In genomic region chr6:53426544-53427270, GRCh38 we compare ENCODE assay signal across 9 cellular contexts.
A peak's percentile ranks its signal among the peaks of the same experiment; 100 is the strongest.
DNase-seq lines count a peak whose midpoint lies in the region; ATAC-seq lines count a peak whose summit lies in the region.
"Had no signal": no experiment of that assay in that cellular context is flagged by ENCODE, and none has a peak within 500 bp of the region (broad histone marks: within the 10 kb centered on the region; RNA-seq: fewer than 3 reads in every experiment).

No MANE protein-coding gene starts in this region.

- intact Hi-C loops in CD4-positive, alpha-beta memory T cell (cut with micrococcal nuclease): no loop called here
- intact Hi-C loops in activated CD4-positive, alpha-beta T cell treated with anti-CD3 and anti-CD28 coated beads, Interleukin-2, amount 10 ng/mL, durations not matched to agents 24 days and 14 days (cut with micrococcal nuclease): loop anchor here (1.0 to 2.0 kb wide), 2 partner anchors 14 to 119 kb away; no protein-coding TSS in a partner anchor

- DNase-seq in CD4-positive, alpha-beta memory T cell: no peak
- DNase-seq in NCI-H748 (lab: John Stamatoyannopoulos, UW; ENCODE audit: unreplicated experiment): no peak
- DNase-seq in activated CD8-positive, alpha-beta memory T cell treated with anti-CD3 and anti-CD28 coated beads for 24 hours: no peak
- DNase-seq in activated CD4-positive, alpha-beta T cell treated with anti-CD3 and anti-CD28 coated beads, Interleukin-2, amount 10 ng/mL, durations not matched to agents 24 days and 14 days: no peak
- no peak for DNase-seq in MV-4-11 (lab: John Stamatoyannopoulos, UW)

- no peaks in the 10 kb centered on the region for H3K9me3 Mint-ChIP-seq in CD4-positive, alpha-beta memory T cell
- no peaks in the 10 kb centered on the region for H3K9me3 Mint-ChIP-seq in activated CD4-positive, alpha-beta T cell treated with anti-CD3 and anti-CD28 coated beads, Interleukin-2, amount 10 ng/mL, durations not matched to agents 24 days and 14 days

- peak overlapping the region in 7 of 8 donors; percentile 5 to 77 (median 40) for H3K4me3 Mint-ChIP-seq in CD4-positive, alpha-beta memory T cell
- H3K4me3 Mint-ChIP-seq in activated CD4-positive, alpha-beta T cell treated with anti-CD3 and anti-CD28 coated beads, Interleukin-2, amount 10 ng/mL, durations not matched to agents 24 days and 14 days: no peak overlapping the region

- ATAC-seq in GM18907 (IDR thresholded peaks at IDR 0.05; ENCODE audit: unreplicated experiment) (peak; percentile 93), HG02588 (IDR thresholded peaks at IDR 0.05; ENCODE audit: unreplicated experiment) (peak; percentile 84), HG03460 (IDR thresholded peaks at IDR 0.05; ENCODE audit: unreplicated experiment) (peak; percentile 91)

- peaks cover 0 to 2% of the 10 kb centered on the region in 2 donors for H3K27me3 Mint-ChIP-seq in CD4-positive, alpha-beta memory T cell
- H3K27me3 Mint-ChIP-seq in activated CD4-positive, alpha-beta T cell treated with anti-CD3 and anti-CD28 coated beads, Interleukin-2, amount 10 ng/mL, durations not matched to agents 24 days and 14 days: peaks cover 14% of the 10 kb centered on the region

- H3K9me3 ChIP-seq in CD4-positive, alpha-beta memory T cell (ENCODE audit: control insufficient read depth in 1 of 2, low read length in 2 of 2): no peaks in the 10 kb centered on the region
- H3K9me3 ChIP-seq: neutrophil had no signal

- peaks cover 5% of the 10 kb centered on the region for H3K27me3 ChIP-seq in CD4-positive, alpha-beta memory T cell (ENCODE audit: insufficient read depth, low read length)
- H3K27me3 ChIP-seq: neutrophil had no signal

- H3K27ac Mint-ChIP-seq in CD4-positive, alpha-beta memory T cell: peak overlapping the region in 3 of 7 donors; percentile 18 to 60 (median 33)
- H3K27ac Mint-ChIP-seq in activated CD4-positive, alpha-beta T cell treated with anti-CD3 and anti-CD28 coated beads, Interleukin-2, amount 10 ng/mL, durations not matched to agents 24 days and 14 days: no peak overlapping the region

- H3K4me1 ChIP-seq in CD4-positive, alpha-beta memory T cell (ENCODE audit: insufficient read depth, low read length): peaks cover 8% of the 10 kb centered on the region

- no peak overlapping the region for H3K4me3 ChIP-seq in CD4-positive, alpha-beta memory T cell (ENCODE audit: low read length in 2 of 2)

- H3K36me3 Mint-ChIP-seq in CD4-positive, alpha-beta memory T cell: no peaks in the 10 kb centered on the region
- no peaks in the 10 kb centered on the region for H3K36me3 Mint-ChIP-seq in activated CD4-positive, alpha-beta T cell treated with anti-CD3 and anti-CD28 coated beads, Interleukin-2, amount 10 ng/mL, durations not matched to agents 24 days and 14 days (ENCODE audit: low read depth)

- H3K36me3 ChIP-seq in CD4-positive, alpha-beta memory T cell (ENCODE audit: insufficient read depth, low read length): no peaks in the 10 kb centered on the region
- H3K36me3 ChIP-seq: neutrophil had no signal

- H3K27ac ChIP-seq in CD4-positive, alpha-beta memory T cell (ENCODE audit: low read depth, low read length): no peak overlapping the region
- H3K27ac ChIP-seq: neutrophil had no signal

- peaks cover 9 to 21% (median 15%) of the 10 kb centered on the region in 4 donors for H3K4me1 Mint-ChIP-seq in CD4-positive, alpha-beta memory T cell
- peaks cover 19% of the 10 kb centered on the region for H3K4me1 Mint-ChIP-seq in activated CD4-positive, alpha-beta T cell treated with anti-CD3 and anti-CD28 coated beads, Interleukin-2, amount 10 ng/mL, durations not matched to agents 24 days and 14 days

- CTCF ChIA-PET in CD4-positive, alpha-beta memory T cell (lab: Charles Lee; ENCODE audit: partially characterized antibody): interaction anchor here (0.5 to 5.4 kb wide), 5 partner anchors 16 to 259 kb away, joined by 3 to 28 read pairs (median 3); no protein-coding TSS in a partner anchor

- POLR2A ChIA-PET in CD4-positive, alpha-beta memory T cell (lab: Charles Lee; ENCODE audit: partially characterized antibody): no interaction called here
